In the genomic region with DNA sequence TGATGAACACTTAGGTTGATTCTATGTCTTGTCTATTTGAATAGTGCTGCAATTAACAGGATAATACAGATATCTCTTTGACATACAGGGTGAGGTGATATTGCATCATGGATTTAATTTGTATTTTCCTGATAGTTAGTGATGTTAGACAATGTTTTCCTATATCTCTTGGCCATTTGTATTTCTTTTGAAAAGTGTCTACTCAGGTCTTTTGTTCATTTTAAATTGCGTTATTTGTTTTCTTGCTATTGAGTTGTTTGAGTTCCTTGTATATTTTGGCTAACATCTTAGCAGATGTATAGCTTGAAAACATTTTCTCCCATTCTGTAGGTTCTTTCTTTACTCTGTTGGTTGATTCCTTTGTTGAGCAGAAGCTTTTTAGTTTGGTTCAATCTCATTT, we compare ENCODE assay signal across 9 cellular contexts.
"Had no signal": no experiment of that assay in that cellular context is flagged by ENCODE, and none has a peak within 500 bp of the region (broad histone marks: within the 10 kb centered on the region; RNA-seq: fewer than 3 reads in every experiment).

No MANE protein-coding gene starts in this region.

- ATAC-seq: GM23338, HCT116 had no signal

- H3K4me3 ChIP-seq: GM23338 had no signal

- H3K4me2 ChIP-seq: GM23338 had no signal

- H3K27ac Mint-ChIP-seq: GM23338, HFFc6, IgD-negative memory B cell had no signal

- H3K27ac ChIP-seq: HL-60 had no signal

- H3K4me1 Mint-ChIP-seq: IgD-negative memory B cell had no signal

- DNase-seq: H9, HFFc6, KG1 had no signal

- H3K4me3 Mint-ChIP-seq: GM23338, H9, HFFc6, IgD-negative memory B cell had no signal

- FAIRE-seq: H1, H54 had no signal

- H2AFZ ChIP-seq: GM23338 had no signal
